In genomic region chr2:219045937-219046550, GRCh38 we compare ENCODE assay signal across 1 cellular context.
A peak's percentile ranks its signal among the peaks of the same experiment; 100 is the strongest.
TF ChIP-seq lines count a peak whose summit lies in the region.

No MANE protein-coding gene starts in this region.

TF ChIP-seq in HepG2, 621 proteins besides CTCF, POLR2A, EP300 and RAD21 (continued from another document and continues in another):
- TF ChIP-seq ZNF337 (CRISPR knock-in tag; IDR thresholded peaks at IDR 0.05; ENCODE audit: borderline replicate concordance, low read depth), result no peak
- peak; percentile 79 for TF ChIP-seq HBP1 (CRISPR knock-in tag; IDR thresholded peaks at IDR 0.05; ENCODE audit: low read depth)
- no peak for TF ChIP-seq BRD4 (CRISPR knock-in tag; IDR thresholded peaks at IDR 0.05)
- no peak for TF ChIP-seq ZBTB7B (CRISPR knock-in tag; IDR thresholded peaks at IDR 0.05)
- TF ChIP-seq ZFP36L1 (CRISPR knock-in tag; IDR thresholded peaks at IDR 0.05), result peak; percentile 54; the same call in 1 of the 2 replicates
- peak; percentile 81 for TF ChIP-seq SMAD3 (CRISPR knock-in tag; IDR thresholded peaks at IDR 0.05)
- peak; percentile 55; the same call in 1 of the 2 replicates for TF ChIP-seq STAT5B (CRISPR knock-in tag; IDR thresholded peaks at IDR 0.05)
- TF ChIP-seq ZNF558 (CRISPR knock-in tag; IDR thresholded peaks at IDR 0.05; ENCODE audit: borderline replicate concordance), result peak; percentile 51; the same call in 1 of the 2 replicates
- no peak for TF ChIP-seq SALL2 (CRISPR knock-in tag; IDR thresholded peaks at IDR 0.05)
- 0 out of 2 replicates have a peak, but pooled peaks have one; percentile 23 for TF ChIP-seq SPEN (CRISPR knock-in tag; IDR thresholded peaks at IDR 0.05; ENCODE audit: low read depth)
- 0 out of 2 replicates have a peak, but pooled peaks have one; percentile 59 for TF ChIP-seq ZNF264 (CRISPR knock-in tag; IDR thresholded peaks at IDR 0.05)
- peak; percentile 89 for TF ChIP-seq TGIF2 (CRISPR knock-in tag; IDR thresholded peaks at IDR 0.05)
- TF ChIP-seq ZBTB49 (CRISPR knock-in tag; IDR thresholded peaks at IDR 0.05; ENCODE audit: borderline replicate concordance), result peak; percentile 94
- peak; percentile 74; the same call in 1 of the 2 replicates for TF ChIP-seq NFAT5 (CRISPR knock-in tag; IDR thresholded peaks at IDR 0.05)
- peak; percentile 85 for TF ChIP-seq ZNF557 (CRISPR knock-in tag; IDR thresholded peaks at IDR 0.05)
- TF ChIP-seq CENPT (CRISPR knock-in tag; IDR thresholded peaks at IDR 0.05; ENCODE audit: low read depth), result 0 out of 2 replicates have a peak, but pooled peaks have one; percentile 33
- TF ChIP-seq SKIL (CRISPR knock-in tag; IDR thresholded peaks at IDR 0.05; ENCODE audit: borderline replicate concordance), result peak; percentile 59; the same call in 1 of the 2 replicates
- peak; percentile 61; the same call in 1 of the 2 replicates for TF ChIP-seq KDM2A (CRISPR knock-in tag; IDR thresholded peaks at IDR 0.05; ENCODE audit: borderline replicate concordance, low read depth)
- 0 out of 2 replicates have a peak, but pooled peaks have one; percentile 47 for TF ChIP-seq ZNF607 (CRISPR knock-in tag; IDR thresholded peaks at IDR 0.05; ENCODE audit: borderline replicate concordance)
- TF ChIP-seq TBP (CRISPR knock-in tag; IDR thresholded peaks at IDR 0.05), result no peak
- TF ChIP-seq ZNF205 (CRISPR knock-in tag; IDR thresholded peaks at IDR 0.05), result 0 out of 2 replicates have a peak, but pooled peaks have one; percentile 31
- no peak for TF ChIP-seq ZNF710 (CRISPR knock-in tag; IDR thresholded peaks at IDR 0.05; ENCODE audit: borderline replicate concordance)
- TF ChIP-seq RARA (CRISPR knock-in tag; IDR thresholded peaks at IDR 0.05), result peak; percentile 73
- TF ChIP-seq ATF3 (CRISPR knock-in tag; IDR thresholded peaks at IDR 0.05), result peak; percentile 50; the same call in 1 of the 2 replicates
- TF ChIP-seq MIER3 (CRISPR knock-in tag; IDR thresholded peaks at IDR 0.05; ENCODE audit: borderline replicate concordance), result 0 out of 2 replicates have a peak, but pooled peaks have one; percentile 45
- TF ChIP-seq GFI1 (CRISPR knock-in tag; IDR thresholded peaks at IDR 0.05; ENCODE audit: borderline replicate concordance), result no peak
- TF ChIP-seq GABPB1 (CRISPR knock-in tag; IDR thresholded peaks at IDR 0.05), result no peak
- TF ChIP-seq MYPOP (CRISPR knock-in tag; IDR thresholded peaks at IDR 0.05), result no peak
- no peak for TF ChIP-seq ZSCAN5A (CRISPR knock-in tag; IDR thresholded peaks at IDR 0.05; ENCODE audit: borderline replicate concordance)
- TF ChIP-seq ZNF230 (CRISPR knock-in tag; IDR thresholded peaks at IDR 0.05), result peak; percentile 61; the same call in 1 of the 2 replicates
- TF ChIP-seq ZFP36L2 (CRISPR knock-in tag; IDR thresholded peaks at IDR 0.05), result peak; percentile 89
- TF ChIP-seq JUNB (CRISPR knock-in tag; IDR thresholded peaks at IDR 0.05; ENCODE audit: borderline replicate concordance), result peak; percentile 70; the same call in 1 of the 2 replicates
- 0 out of 2 replicates have a peak, but pooled peaks have one; percentile 46 for TF ChIP-seq HOXA9 (CRISPR knock-in tag; IDR thresholded peaks at IDR 0.05; ENCODE audit: borderline replicate concordance)
- peak; percentile 70; the same call in 1 of the 2 replicates for TF ChIP-seq ZBED4 (CRISPR knock-in tag; IDR thresholded peaks at IDR 0.05; ENCODE audit: borderline replicate concordance)
- peak; percentile 98 for TF ChIP-seq EHMT2 (IDR thresholded peaks at IDR 0.05; ENCODE audit: borderline replicate concordance, low read depth, low read length)
- TF ChIP-seq ZNF547 (CRISPR knock-in tag; IDR thresholded peaks at IDR 0.05), result 0 out of 2 replicates have a peak, but pooled peaks have one; percentile 50
- TF ChIP-seq MXD3 (CRISPR knock-in tag; IDR thresholded peaks at IDR 0.05), result peak; percentile 89; the same call in 1 of the 2 replicates
- TF ChIP-seq MIXL1 (CRISPR knock-in tag; IDR thresholded peaks at IDR 0.05), result 0 out of 2 replicates have a peak, but pooled peaks have one; percentile 42
